ENCODE assay signal across 8 cellular contexts in the genomic region with DNA sequence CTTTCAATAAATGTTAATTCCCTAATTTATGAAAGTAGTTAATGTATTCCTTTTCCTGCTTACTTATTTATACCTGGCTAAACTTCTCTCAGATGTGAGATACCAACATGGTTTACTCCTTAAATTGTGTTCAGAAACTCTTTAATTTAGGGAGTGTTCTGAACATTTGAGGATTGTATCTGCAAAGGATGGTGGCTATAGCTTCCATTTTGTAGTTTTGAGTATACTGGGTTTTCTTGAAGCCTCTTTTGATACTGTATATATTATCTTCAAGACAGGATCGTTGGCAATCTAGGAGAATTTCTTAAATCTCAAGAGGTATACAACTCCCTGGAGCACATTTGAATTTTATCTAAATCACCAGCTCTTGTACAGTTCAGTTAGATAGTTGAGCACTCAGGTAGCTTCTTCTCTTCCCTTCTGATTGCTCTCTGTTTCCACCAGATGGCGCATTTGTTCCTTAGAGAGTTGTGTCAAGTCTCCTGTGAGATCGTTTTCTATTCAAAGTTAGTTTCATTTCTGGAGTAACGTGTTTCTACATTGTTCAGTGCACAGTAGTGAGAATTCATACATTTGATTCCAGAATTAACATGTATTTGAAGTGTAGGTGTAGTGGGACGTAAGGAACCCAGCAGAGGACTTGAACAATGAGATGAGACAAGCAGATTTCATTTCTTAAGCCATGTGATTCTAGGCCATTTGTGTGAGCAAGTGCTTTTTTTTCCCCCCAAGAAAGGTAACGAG.
DNase-seq lines count a peak whose midpoint lies in the region; ATAC-seq and TF ChIP-seq lines count a peak whose summit lies in the region.
"Not testable (repeated sequence)": the region's sequence is repeated elsewhere in the genome, so short reads cannot be mapped to it uniquely, and the experiment has no call there.

No MANE protein-coding gene starts in this region.

- H3K27ac ChIP-seq in endodermal cell (ENCODE audit: low read depth, low read length) = not testable (repeated sequence)

- POLR2A ChIA-PET in activated CD4-positive, alpha-beta memory T cell treated with anti-CD3 and anti-CD28 coated beads, Interleukin-2, amount 10 ng/mL, durations not matched to agents 7 days and 5 days (lab: Charles Lee) = not testable (repeated sequence)

- H3K4me3 Mint-ChIP-seq in activated CD4-positive, alpha-beta memory T cell treated with anti-CD3 and anti-CD28 coated beads, Interleukin-2, amount 10 ng/mL, durations not matched to agents 7 days and 5 days = peak overlapping the region; percentile 74
- not testable (repeated sequence) for H3K4me3 Mint-ChIP-seq in endodermal cell

- peak; percentile 74 for TF ChIP-seq CTCF in endodermal cell (conservative IDR thresholded peaks at IDR 0.05)

- peak; percentile 30 for TF ChIP-seq RAD21 in Ishikawa (IDR thresholded peaks at IDR 0.05; ENCODE audit: low read depth)

- H3K27me3 ChIP-seq in endodermal cell (ENCODE audit: control insufficient read depth, insufficient read depth, low read length, poor library complexity, severe bottlenecking) = not testable (repeated sequence)

- not testable (repeated sequence) for H3K9me3 Mint-ChIP-seq in activated CD4-positive, alpha-beta memory T cell treated with anti-CD3 and anti-CD28 coated beads, Interleukin-2, amount 10 ng/mL, durations not matched to agents 7 days and 5 days; endodermal cell

- WGBS in endodermal cell (ENCODE audit: insufficient coverage in 1 of 2, insufficient read length in 1 of 2), 2 experiments = 58 to 66% methylated on average over 3 to 5 of the region's 6 CpGs

- DNase-seq in DMS79 treated with DMSO at 0.1 percent for 48 hours (lab: John Stamatoyannopoulos, UW) (peak; percentile 44), lung microvascular endothelial cell (ENCODE audit: low read depth in 2 of 2) (peak; percentile 13 to 52)
- peak; percentile 9 for DNase-seq in NK-92 treated with Interleukin-12 subunit alpha and Interleukin-12 subunit beta, amount 100 ng/mL, for 24 hours (lab: John Stamatoyannopoulos, UW)
- peak; percentile 38 for DNase-seq in activated CD4-positive, alpha-beta memory T cell treated with anti-CD3 and anti-CD28 coated beads, Interleukin-2, amount 10 ng/mL, durations not matched to agents 7 days and 5 days
- not testable (repeated sequence) for DNase-seq in endodermal cell
- peak in 5 of 6 experiments; percentile 2 to 63 (median 32) for DNase-seq in stimulated activated naive CD4-positive, alpha-beta T cell (lab: John Stamatoyannopoulos, UW)

- H3K36me3 ChIP-seq in endodermal cell (ENCODE audit: control insufficient read depth, insufficient read depth, low read length) = peaks cover 17% of the 10 kb centered on the region

- CTCF ChIA-PET in activated CD4-positive, alpha-beta memory T cell treated with anti-CD3 and anti-CD28 coated beads, Interleukin-2, amount 10 ng/mL, durations not matched to agents 7 days and 5 days (lab: Charles Lee) = interaction anchor here (0.7 to 1.7 kb wide), 3 partner anchors 57 to 275 kb away, joined by 3 to 12 read pairs (median 3); no protein-coding TSS in a partner anchor

- H3K4me3 ChIP-seq in endodermal cell (ENCODE audit: low read length) = not testable (repeated sequence)

- TF ChIP-seq EP300 in Ishikawa (IDR thresholded peaks at IDR 0.05; ENCODE audit: borderline replicate concordance) = not testable (repeated sequence)

- peak overlapping the region; percentile 80 for H3K27ac Mint-ChIP-seq in activated CD4-positive, alpha-beta memory T cell treated with anti-CD3 and anti-CD28 coated beads, Interleukin-2, amount 10 ng/mL, durations not matched to agents 7 days and 5 days
- H3K27ac Mint-ChIP-seq in endodermal cell = peak overlapping the region; percentile 68

- not testable (repeated sequence) for H3K9me3 ChIP-seq in endodermal cell (ENCODE audit: control insufficient read depth, low read length)

- H3K4me1 Mint-ChIP-seq in activated CD4-positive, alpha-beta memory T cell treated with anti-CD3 and anti-CD28 coated beads, Interleukin-2, amount 10 ng/mL, durations not matched to agents 7 days and 5 days; endodermal cell: not testable (repeated sequence)

- H3K9ac ChIP-seq in endodermal cell (ENCODE audit: extremely low read depth, low read length, poor library complexity, severe bottlenecking) = not testable (repeated sequence)

- not testable (repeated sequence) for H3K27me3 Mint-ChIP-seq in activated CD4-positive, alpha-beta memory T cell treated with anti-CD3 and anti-CD28 coated beads, Interleukin-2, amount 10 ng/mL, durations not matched to agents 7 days and 5 days; endodermal cell (ENCODE audit: insufficient read depth)

- ATAC-seq in GM21528 (IDR thresholded peaks at IDR 0.05; ENCODE audit: low FRiP score, unreplicated experiment) = peak; percentile 81

- H3K36me3 Mint-ChIP-seq in activated CD4-positive, alpha-beta memory T cell treated with anti-CD3 and anti-CD28 coated beads, Interleukin-2, amount 10 ng/mL, durations not matched to agents 7 days and 5 days (ENCODE audit: low read depth) = peaks cover 14% of the 10 kb centered on the region
- peaks cover 34% of the 10 kb centered on the region for H3K36me3 Mint-ChIP-seq in endodermal cell (ENCODE audit: low read depth)

- H3K4me1 ChIP-seq in endodermal cell (ENCODE audit: control insufficient read depth, insufficient read depth, low read length) = not testable (repeated sequence)
